In the genomic region with DNA sequence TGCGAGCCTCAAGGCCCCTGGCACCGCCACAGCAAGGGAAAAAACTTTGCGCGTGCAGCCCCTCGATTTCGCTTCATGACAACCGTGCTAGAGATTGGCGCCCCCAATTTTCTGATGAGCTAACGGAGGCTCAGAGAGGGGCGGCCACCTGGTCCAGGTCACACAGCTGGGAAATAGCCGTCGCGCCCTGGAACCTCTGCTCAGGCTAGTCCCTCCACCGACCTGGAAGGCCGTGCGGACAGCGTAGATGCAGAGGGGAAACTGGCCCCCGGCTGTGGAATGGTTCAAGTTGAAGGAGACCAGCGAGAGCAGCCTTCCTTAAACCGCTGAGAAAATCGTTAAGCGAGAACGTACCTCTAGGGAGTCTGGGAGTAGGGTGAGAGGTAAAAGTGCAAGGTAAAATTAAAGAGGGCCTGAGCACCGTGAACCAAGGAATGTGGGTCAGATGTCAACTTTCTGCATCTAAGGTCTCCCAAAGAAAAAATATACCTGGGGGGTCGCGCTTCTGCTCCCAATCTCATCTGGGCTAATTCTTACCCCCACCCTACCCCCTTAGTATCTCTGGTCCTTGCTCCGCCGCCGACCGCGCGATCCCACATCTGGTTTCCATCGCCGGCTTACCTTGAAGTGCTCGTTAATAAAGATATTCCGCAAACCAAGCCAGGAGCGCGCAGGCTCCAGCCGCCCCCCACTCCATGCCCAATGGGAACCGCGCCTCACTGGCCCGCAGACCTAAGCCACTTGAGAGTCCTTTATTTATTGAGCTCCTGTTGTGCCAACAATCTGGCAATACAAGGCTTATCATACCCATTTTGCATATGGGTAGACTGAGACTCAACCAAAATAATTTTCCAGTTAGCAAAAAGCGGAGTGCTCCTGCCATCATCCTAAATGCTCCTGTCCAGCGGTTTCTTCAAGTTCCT, we compare ENCODE assay signal across 10 cellular contexts. TPM values are rescaled to one million over a fixed set of nuclear protein-coding genes. Genes with fewer than 3 reads are reported as not detected.
"Had no signal": no experiment of that assay in that cellular context is flagged by ENCODE, and none has a peak within 500 bp of the region (broad histone marks: within the 10 kb centered on the region; RNA-seq: fewer than 3 reads in every experiment).

No MANE protein-coding gene starts in this region.

- H3K27ac ChIP-seq: gastrocnemius medialis, heart right ventricle had no signal

- DNase-seq: activated CD4-positive, alpha-beta T cell treated with anti-CD3 and anti-CD28 coated beads, Interleukin-2, amount 50 U/mL, for 4 hours; activated gamma-delta T cell treated with Interleukin-2 at 50 U/mL for 16 hours; activated T-cell treated with anti-CD3 and anti-CD28 coated beads, Interleukin-2, amount 50 U/mL, for 48 hours; gastrocnemius medialis; heart right ventricle; trophoblast cell had no signal

- ATAC-seq: gastrocnemius medialis; heart right ventricle; stimulated activated memory B cell treated with anti-CD40 and anti-IgM and Interleukin-4, amounts not matched to agents 10 μg/mL and 1 μg/mL and 100 μg/mL, for 72 hours had no signal

- H3K9me3 ChIP-seq: gastrocnemius medialis, heart right ventricle had no signal

- H3K36me3 Mint-ChIP-seq: stimulated activated memory B cell treated with anti-CD40 and anti-IgM and Interleukin-4, amounts not matched to agents 10 μg/mL and 1 μg/mL and 100 μg/mL, for 72 hours had no signal

- H3K27ac Mint-ChIP-seq: stimulated activated memory B cell treated with anti-CD40 and anti-IgM and Interleukin-4, amounts not matched to agents 10 μg/mL and 1 μg/mL and 100 μg/mL, for 72 hours had no signal

- H3K9me3 Mint-ChIP-seq: stimulated activated memory B cell treated with anti-CD40 and anti-IgM and Interleukin-4, amounts not matched to agents 10 μg/mL and 1 μg/mL and 100 μg/mL, for 72 hours had no signal

- H3K36me3 ChIP-seq: gastrocnemius medialis, heart right ventricle had no signal

- H3K4me3 Mint-ChIP-seq: stimulated activated memory B cell treated with anti-CD40 and anti-IgM and Interleukin-4, amounts not matched to agents 10 μg/mL and 1 μg/mL and 100 μg/mL, for 72 hours had no signal

RNA-seq across cellular contexts. Expression of gene ALX4, which starts 1.7 kb away (rescaled TPM):
- total RNA-seq: fibroblast of lung; posterior vena cava; T-helper 1 cell treated with Interleukin-12 subunit alpha and Interleukin-12 subunit beta and Interleukin-4 antibody, amounts not matched to agents 30 ng/mL and 1 ng/mL, for 36 hours had no signal
- polyA plus RNA-seq: fibroblast of lung had no signal
